In genomic region chr10:119113805-119114732, GRCh38 we compare ENCODE assay signal across 1 cellular context.
TF ChIP-seq lines count a peak whose summit lies in the region.

No MANE protein-coding gene starts in this region.

TF ChIP-seq in HepG2, 621 proteins besides CTCF, POLR2A, EP300 and RAD21 (continued from another document and continues in another):
- TF ChIP-seq ZBTB26 (CRISPR knock-in tag; IDR thresholded peaks at IDR 0.05; ENCODE audit: borderline replicate concordance) (peak; percentile 75; the same call in 1 of the 2 replicates), ZNF607 (CRISPR knock-in tag; IDR thresholded peaks at IDR 0.05; ENCODE audit: borderline replicate concordance) (0 out of 2 replicates have a peak, but pooled peaks have one; percentile 11), ZNF639 (CRISPR knock-in tag; conservative IDR thresholded peaks at IDR 0.05) (no peak), RERE (CRISPR knock-in tag; IDR thresholded peaks at IDR 0.05; ENCODE audit: low read depth) (0 out of 2 replicates have a peak, but pooled peaks have one; percentile 26), ZNF160 (CRISPR knock-in tag; IDR thresholded peaks at IDR 0.05) (peak; percentile 52; the same call in 1 of the 2 replicates), ZMYM2 (CRISPR knock-in tag; IDR thresholded peaks at IDR 0.05) (peak; percentile 63), RELA (CRISPR knock-in tag; IDR thresholded peaks at IDR 0.05) (no peak), MED1 (CRISPR knock-in tag; IDR thresholded peaks at IDR 0.05) (peak; percentile 97), KAT2B (IDR thresholded peaks at IDR 0.05; ENCODE audit: borderline replicate concordance, low read depth, low read length) (no peak), ZNF33B (CRISPR knock-in tag; IDR thresholded peaks at IDR 0.05) (no peak), ZNF747 (CRISPR knock-in tag; IDR thresholded peaks at IDR 0.05; ENCODE audit: borderline replicate concordance) (peak; percentile 74; the same call in 1 of the 2 replicates), ZNF770 (CRISPR knock-in tag; IDR thresholded peaks at IDR 0.05) (peak; percentile 88), MEF2D (CRISPR knock-in tag; IDR thresholded peaks at IDR 0.05) (peak; percentile 99), FOXO1 (CRISPR knock-in tag; IDR thresholded peaks at IDR 0.05) (peak; percentile 83), PHF21A (CRISPR knock-in tag; IDR thresholded peaks at IDR 0.05) (peak; percentile 89), ZNF605 (CRISPR knock-in tag; IDR thresholded peaks at IDR 0.05) (peak; percentile 74), SATB2 (CRISPR knock-in tag; IDR thresholded peaks at IDR 0.05) (no peak), HNRNPH1 (optimal IDR thresholded peaks at IDR 0.05; ENCODE audit: low read depth, low read length) (no peak), ISL2 (CRISPR knock-in tag; IDR thresholded peaks at IDR 0.05) (peak; percentile 80), FOSL1 (CRISPR knock-in tag; IDR thresholded peaks at IDR 0.05; ENCODE audit: borderline replicate concordance) (peak; percentile 88; the same call in 1 of the 2 replicates), MAFK (conservative IDR thresholded peaks at IDR 0.05 in 1 of 2, IDR thresholded peaks at IDR 0.05 in 1 of 2; ENCODE audit: low read length in 2 of 2) (peak; percentile 42 to 54; a peak in 3 of 4 replicates), HNF4G (IDR thresholded peaks at IDR 0.05; ENCODE audit: borderline replicate concordance, low read depth, low read length) (peak; percentile 96), HNF4G (CRISPR knock-in tag; IDR thresholded peaks at IDR 0.05; ENCODE audit: borderline replicate concordance, low read depth) (no peak; the same call in none of the 2 replicates), IRX3 (CRISPR knock-in tag; IDR thresholded peaks at IDR 0.05; ENCODE audit: borderline replicate concordance, low read depth) (no peak)
- TF ChIP-seq, protein P1, sequence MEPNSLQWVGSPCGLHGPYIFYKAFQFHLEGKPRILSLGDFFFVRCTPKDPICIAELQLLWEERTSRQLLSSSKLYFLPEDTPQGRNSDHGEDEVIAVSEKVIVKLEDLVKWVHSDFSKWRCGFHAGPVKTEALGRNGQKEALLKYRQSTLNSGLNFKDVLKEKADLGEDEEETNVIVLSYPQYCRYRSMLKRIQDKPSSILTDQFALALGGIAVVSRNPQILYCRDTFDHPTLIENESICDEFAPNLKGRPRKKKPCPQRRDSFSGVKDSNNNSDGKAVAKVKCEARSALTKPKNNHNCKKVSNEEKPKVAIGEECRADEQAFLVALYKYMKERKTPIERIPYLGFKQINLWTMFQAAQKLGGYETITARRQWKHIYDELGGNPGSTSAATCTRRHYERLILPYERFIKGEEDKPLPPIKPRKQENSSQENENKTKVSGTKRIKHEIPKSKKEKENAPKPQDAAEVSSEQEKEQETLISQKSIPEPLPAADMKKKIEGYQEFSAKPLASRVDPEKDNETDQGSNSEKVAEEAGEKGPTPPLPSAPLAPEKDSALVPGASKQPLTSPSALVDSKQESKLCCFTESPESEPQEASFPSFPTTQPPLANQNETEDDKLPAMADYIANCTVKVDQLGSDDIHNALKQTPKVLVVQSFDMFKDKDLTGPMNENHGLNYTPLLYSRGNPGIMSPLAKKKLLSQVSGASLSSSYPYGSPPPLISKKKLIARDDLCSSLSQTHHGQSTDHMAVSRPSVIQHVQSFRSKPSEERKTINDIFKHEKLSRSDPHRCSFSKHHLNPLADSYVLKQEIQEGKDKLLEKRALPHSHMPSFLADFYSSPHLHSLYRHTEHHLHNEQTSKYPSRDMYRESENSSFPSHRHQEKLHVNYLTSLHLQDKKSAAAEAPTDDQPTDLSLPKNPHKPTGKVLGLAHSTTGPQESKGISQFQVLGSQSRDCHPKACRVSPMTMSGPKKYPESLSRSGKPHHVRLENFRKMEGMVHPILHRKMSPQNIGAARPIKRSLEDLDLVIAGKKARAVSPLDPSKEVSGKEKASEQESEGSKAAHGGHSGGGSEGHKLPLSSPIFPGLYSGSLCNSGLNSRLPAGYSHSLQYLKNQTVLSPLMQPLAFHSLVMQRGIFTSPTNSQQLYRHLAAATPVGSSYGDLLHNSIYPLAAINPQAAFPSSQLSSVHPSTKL (CRISPR knock-in tag; IDR thresholded peaks at IDR 0.05): peak; percentile 95
- TF ChIP-seq, protein P2, sequence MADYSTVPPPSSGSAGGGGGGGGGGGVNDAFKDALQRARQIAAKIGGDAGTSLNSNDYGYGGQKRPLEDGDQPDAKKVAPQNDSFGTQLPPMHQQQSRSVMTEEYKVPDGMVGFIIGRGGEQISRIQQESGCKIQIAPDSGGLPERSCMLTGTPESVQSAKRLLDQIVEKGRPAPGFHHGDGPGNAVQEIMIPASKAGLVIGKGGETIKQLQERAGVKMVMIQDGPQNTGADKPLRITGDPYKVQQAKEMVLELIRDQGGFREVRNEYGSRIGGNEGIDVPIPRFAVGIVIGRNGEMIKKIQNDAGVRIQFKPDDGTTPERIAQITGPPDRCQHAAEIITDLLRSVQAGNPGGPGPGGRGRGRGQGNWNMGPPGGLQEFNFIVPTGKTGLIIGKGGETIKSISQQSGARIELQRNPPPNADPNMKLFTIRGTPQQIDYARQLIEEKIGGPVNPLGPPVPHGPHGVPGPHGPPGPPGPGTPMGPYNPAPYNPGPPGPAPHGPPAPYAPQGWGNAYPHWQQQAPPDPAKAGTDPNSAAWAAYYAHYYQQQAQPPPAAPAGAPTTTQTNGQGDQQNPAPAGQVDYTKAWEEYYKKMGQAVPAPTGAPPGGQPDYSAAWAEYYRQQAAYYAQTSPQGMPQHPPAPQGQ (CRISPR knock-in tag; IDR thresholded peaks at IDR 0.05; ENCODE audit: borderline replicate concordance): no peak
- TF ChIP-seq, protein P3, sequence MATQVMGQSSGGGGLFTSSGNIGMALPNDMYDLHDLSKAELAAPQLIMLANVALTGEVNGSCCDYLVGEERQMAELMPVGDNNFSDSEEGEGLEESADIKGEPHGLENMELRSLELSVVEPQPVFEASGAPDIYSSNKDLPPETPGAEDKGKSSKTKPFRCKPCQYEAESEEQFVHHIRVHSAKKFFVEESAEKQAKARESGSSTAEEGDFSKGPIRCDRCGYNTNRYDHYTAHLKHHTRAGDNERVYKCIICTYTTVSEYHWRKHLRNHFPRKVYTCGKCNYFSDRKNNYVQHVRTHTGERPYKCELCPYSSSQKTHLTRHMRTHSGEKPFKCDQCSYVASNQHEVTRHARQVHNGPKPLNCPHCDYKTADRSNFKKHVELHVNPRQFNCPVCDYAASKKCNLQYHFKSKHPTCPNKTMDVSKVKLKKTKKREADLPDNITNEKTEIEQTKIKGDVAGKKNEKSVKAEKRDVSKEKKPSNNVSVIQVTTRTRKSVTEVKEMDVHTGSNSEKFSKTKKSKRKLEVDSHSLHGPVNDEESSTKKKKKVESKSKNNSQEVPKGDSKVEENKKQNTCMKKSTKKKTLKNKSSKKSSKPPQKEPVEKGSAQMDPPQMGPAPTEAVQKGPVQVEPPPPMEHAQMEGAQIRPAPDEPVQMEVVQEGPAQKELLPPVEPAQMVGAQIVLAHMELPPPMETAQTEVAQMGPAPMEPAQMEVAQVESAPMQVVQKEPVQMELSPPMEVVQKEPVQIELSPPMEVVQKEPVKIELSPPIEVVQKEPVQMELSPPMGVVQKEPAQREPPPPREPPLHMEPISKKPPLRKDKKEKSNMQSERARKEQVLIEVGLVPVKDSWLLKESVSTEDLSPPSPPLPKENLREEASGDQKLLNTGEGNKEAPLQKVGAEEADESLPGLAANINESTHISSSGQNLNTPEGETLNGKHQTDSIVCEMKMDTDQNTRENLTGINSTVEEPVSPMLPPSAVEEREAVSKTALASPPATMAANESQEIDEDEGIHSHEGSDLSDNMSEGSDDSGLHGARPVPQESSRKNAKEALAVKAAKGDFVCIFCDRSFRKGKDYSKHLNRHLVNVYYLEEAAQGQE (IDR thresholded peaks at IDR 0.05; ENCODE audit: borderline replicate concordance in 1 of 2, low read depth in 1 of 2, low read length in 2 of 2): peak in 1 of 2 experiments; percentile 70; a peak in 2 of 4 replicates
- TF ChIP-seq, protein P4, sequence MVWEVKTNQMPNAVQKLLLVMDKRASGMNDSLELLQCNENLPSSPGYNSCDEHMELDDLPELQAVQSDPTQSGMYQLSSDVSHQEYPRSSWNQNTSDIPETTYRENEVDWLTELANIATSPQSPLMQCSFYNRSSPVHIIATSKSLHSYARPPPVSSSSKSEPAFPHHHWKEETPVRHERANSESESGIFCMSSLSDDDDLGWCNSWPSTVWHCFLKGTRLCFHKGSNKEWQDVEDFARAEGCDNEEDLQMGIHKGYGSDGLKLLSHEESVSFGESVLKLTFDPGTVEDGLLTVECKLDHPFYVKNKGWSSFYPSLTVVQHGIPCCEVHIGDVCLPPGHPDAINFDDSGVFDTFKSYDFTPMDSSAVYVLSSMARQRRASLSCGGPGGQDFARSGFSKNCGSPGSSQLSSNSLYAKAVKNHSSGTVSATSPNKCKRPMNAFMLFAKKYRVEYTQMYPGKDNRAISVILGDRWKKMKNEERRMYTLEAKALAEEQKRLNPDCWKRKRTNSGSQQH (CRISPR knock-in tag; IDR thresholded peaks at IDR 0.05; ENCODE audit: low read depth): peak; percentile 52; the same call in 1 of the 2 replicates
- TF ChIP-seq, protein P5, sequence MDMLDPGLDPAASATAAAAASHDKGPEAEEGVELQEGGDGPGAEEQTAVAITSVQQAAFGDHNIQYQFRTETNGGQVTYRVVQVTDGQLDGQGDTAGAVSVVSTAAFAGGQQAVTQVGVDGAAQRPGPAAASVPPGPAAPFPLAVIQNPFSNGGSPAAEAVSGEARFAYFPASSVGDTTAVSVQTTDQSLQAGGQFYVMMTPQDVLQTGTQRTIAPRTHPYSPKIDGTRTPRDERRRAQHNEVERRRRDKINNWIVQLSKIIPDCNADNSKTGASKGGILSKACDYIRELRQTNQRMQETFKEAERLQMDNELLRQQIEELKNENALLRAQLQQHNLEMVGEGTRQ (IDR thresholded peaks at IDR 0.05; ENCODE audit: low read depth, low read length): no peak
- TF ChIP-seq, protein P5 (CRISPR knock-in tag; IDR thresholded peaks at IDR 0.05; ENCODE audit: borderline replicate concordance): no peak
